ENCODE assay signal across 15 cellular contexts in the genomic region with DNA sequence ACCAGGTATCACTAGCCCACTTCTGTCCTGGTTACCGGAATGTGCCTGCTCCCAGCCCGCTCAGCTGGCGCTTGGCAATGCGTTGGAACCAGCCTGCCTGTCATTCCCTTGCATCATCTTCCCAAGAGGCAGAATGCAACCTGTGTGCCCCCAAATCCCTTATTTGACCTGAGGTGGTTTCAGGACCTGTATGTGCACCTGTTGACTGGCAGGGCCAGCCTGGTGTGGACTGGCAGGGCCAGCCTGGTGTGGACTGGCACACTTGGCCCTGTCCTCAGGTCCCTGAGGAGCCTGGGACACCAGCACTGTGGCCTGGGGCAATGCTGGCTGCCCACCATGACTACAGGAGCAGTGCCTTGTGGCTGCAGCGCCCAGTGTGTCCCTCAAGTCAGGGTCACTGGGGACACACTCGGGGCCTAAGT.
"Had no signal": no experiment of that assay in that cellular context is flagged by ENCODE, and none has a peak within 500 bp of the region (broad histone marks: within the 10 kb centered on the region; RNA-seq: fewer than 3 reads in every experiment).

No MANE protein-coding gene starts in this region.

- H3K9me3 Mint-ChIP-seq: activated CD4-positive, alpha-beta memory T cell treated with anti-CD3 and anti-CD28 coated beads, Interleukin-2, amount 10 ng/mL, durations not matched to agents 7 days and 5 days had no signal

- H3K27ac ChIP-seq: colonic mucosa, esophagus squamous epithelium, left lung, thoracic aorta had no signal

- H3K4me1 ChIP-seq: colonic mucosa, left lung had no signal

- H3K27me3 ChIP-seq: colonic mucosa had no signal

- H3K4me3 ChIP-seq: colonic mucosa, esophagus squamous epithelium, left lung, thoracic aorta had no signal

- H3K4me1 Mint-ChIP-seq: activated CD4-positive, alpha-beta memory T cell treated with anti-CD3 and anti-CD28 coated beads, Interleukin-2, amount 10 ng/mL, durations not matched to agents 7 days and 5 days had no signal

- ATAC-seq: T-helper 17 cell had no signal

- DNase-seq: activated CD4-positive, alpha-beta memory T cell treated with anti-CD3 and anti-CD28 coated beads, Interleukin-2, amount 10 ng/mL, durations not matched to agents 7 days and 5 days; activated CD4-positive, alpha-beta T cell treated with anti-CD3 and anti-CD28 coated beads for 4 hours; activated gamma-delta T cell treated with Interleukin-2 at 50 U/mL for 16 hours; activated T-cell treated with anti-CD3 and anti-CD28 coated beads, Interleukin-2, amount 50 U/mL, for 48 hours; amniotic stem cell; caudate nucleus; colonic mucosa; esophagus squamous epithelium; hippocampal formation; stimulated activated CD4-positive, alpha-beta T cell treated with anti-CD3 and anti-CD28 coated beads, Interleukin-12 subunit alpha, Interleukin-12 subunit beta, amount 100 ng/mL, for 4 hours; stimulated activated CD4-positive, alpha-beta T cell treated with anti-CD3 and anti-CD28 coated beads, Interleukin-2, amount 100 ng/mL, for 24 hours; T-helper 17 cell had no signal

- H3K27ac Mint-ChIP-seq: activated CD4-positive, alpha-beta memory T cell treated with anti-CD3 and anti-CD28 coated beads, Interleukin-2, amount 10 ng/mL, durations not matched to agents 7 days and 5 days; activated naive CD8-positive, alpha-beta T cell; T-helper 17 cell had no signal

- H3K4me3 Mint-ChIP-seq: activated CD4-positive, alpha-beta memory T cell treated with anti-CD3 and anti-CD28 coated beads, Interleukin-2, amount 10 ng/mL, durations not matched to agents 7 days and 5 days; activated naive CD8-positive, alpha-beta T cell; T-helper 17 cell had no signal

- H3K9me3 ChIP-seq: colonic mucosa, esophagus squamous epithelium, left lung, thoracic aorta had no signal

- H3K36me3 ChIP-seq: colonic mucosa had no signal
